Comparison of ENCODE assay signal across 15 cellular contexts in the genomic region with DNA sequence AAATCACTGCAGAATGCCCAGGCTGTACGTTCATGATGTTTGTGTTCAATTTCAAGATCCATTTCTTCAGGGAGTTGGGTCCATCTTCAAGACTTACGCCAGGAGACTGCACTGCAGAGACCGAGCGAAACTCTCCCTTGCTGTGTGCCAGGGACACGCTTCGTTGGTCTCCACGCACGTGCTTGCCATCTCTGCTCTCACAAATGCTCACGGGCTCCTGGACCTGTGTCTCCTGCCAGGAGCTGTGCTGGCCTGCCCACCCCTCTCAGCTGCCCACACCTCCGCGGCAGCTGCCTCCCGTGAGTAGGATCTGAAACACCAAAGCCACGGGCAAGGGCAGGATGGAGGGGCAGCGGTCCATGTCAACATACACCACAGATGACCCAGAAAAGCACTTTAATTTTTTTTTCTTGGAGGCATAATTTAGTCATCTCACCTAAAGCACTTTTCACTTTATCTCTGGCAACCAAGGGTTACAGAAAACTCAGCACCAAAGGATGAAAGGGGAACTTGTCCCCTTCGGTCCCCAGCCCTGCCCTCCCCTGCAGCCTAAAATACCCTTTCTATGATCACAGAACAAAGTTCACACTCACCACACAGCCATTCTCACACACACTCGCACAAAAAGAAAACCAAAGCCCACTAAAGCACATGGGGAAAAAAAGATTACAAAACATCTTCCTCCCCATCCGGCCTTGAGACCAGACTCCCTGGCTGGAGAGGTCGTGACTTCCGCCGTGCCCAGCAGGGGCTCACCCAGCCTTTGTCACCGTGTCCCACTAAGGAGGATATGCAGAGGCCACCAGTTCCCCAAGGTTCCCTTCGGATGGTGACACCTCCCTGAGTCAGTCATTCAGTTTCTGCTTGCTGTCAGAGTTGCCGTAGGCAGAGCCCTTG.
DNase-seq lines count a peak whose midpoint lies in the region; ATAC-seq and TF ChIP-seq lines count a peak whose summit lies in the region.
"Had no signal": no experiment of that assay in that cellular context is flagged by ENCODE, and none has a peak within 500 bp of the region (broad histone marks: within the 10 kb centered on the region; RNA-seq: fewer than 3 reads in every experiment).

No MANE protein-coding gene starts in this region.

- no peaks in the 10 kb centered on the region for H3K9me3 ChIP-seq in right lobe of liver
- H3K9me3 ChIP-seq: mucosa of descending colon had no signal

- no peak for TF ChIP-seq POLR2A in right lobe of liver (IDR thresholded peaks at IDR 0.05)

- no peak overlapping the region for H3K4me3 ChIP-seq in right lobe of liver
- H3K4me3 ChIP-seq: cardiac muscle cell, mucosa of descending colon had no signal

- no peaks in the 10 kb centered on the region for H3K36me3 ChIP-seq in right lobe of liver

- 46% methylated on average over 8 of the region's 23 CpGs for WGBS in right lobe of liver (ENCODE audit: insufficient coverage, low coverage, low lambda C conversion rate, missing lambda C conversion rate)

- ATAC-seq in GM18502 (IDR thresholded peaks at IDR 0.05; ENCODE audit: poor library complexity, unreplicated experiment): peak; percentile 53
- ATAC-seq in HG02623 (IDR thresholded peaks at IDR 0.05; ENCODE audit: unreplicated experiment): peak; percentile 34
- ATAC-seq in right lobe of liver: peak in 3 of 4 donors; percentile 13 to 45 (median 36)
- no peak for ATAC-seq in GM21737 (IDR thresholded peaks at IDR 0.05; ENCODE audit: unreplicated experiment)
- ATAC-seq: mucosa of descending colon had no signal

- H3K27ac ChIP-seq in right lobe of liver: no peak overlapping the region
- H3K27ac ChIP-seq: RWPE1, WERI-Rb-1 had no signal

- intact Hi-C loops in right lobe of liver (cut with DNase I): no loop called here

- TF ChIP-seq CTCF in right lobe of liver (IDR thresholded peaks at IDR 0.05): no peak

- no peaks in the 10 kb centered on the region for H3K4me1 ChIP-seq in right lobe of liver

- H3K27me3 ChIP-seq in right lobe of liver: no peaks in the 10 kb centered on the region
- H3K27me3 ChIP-seq: cardiac muscle cell had no signal

- peak; percentile 1 for DNase-seq in RKO (ENCODE audit: low spot score)
- DNase-seq in right lobe of liver: no peak
- no peak for DNase-seq in NCI-H226
- no peak for DNase-seq in SHP77 (lab: John Stamatoyannopoulos, UW)
- DNase-seq in activated CD4-positive, alpha-beta T cell treated with anti-CD3 and anti-CD28 coated beads, Interleukin-2, amount 50 U/mL, for 48 hours: no peak
- DNase-seq: activated effector memory CD4-positive, alpha-beta T cell treated with Interleukin-2 at 50 U/mL for 16 hours; mucosa of descending colon; NCI-H187; retina; WERI-Rb-1 had no signal
